23 cellular contexts compared by ENCODE assay signal in the genomic region with DNA sequence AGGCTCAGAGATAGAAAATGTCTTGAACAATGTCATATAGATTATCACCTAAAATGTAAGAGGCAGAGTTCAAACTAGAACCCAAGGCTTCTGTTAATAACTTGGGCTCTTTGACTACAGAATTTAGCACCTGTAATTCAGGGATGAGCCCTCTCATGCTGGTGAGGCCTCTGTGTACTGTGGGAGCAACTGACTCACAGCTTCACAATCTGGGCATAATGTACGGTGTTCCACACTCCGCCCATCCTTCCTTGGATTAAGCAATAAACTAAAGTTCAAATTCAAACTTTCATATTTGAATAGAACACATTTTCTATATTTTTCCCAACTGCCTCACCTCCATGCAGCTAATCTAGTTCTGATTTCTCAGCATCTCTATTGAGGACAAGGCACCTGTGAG.
A peak's percentile ranks its signal among the peaks of the same experiment; 100 is the strongest.
DNase-seq lines count a peak whose midpoint lies in the region; TF ChIP-seq lines count a peak whose summit lies in the region.
"Had no signal": no experiment of that assay in that cellular context is flagged by ENCODE, and none has a peak within 500 bp of the region (broad histone marks: within the 10 kb centered on the region; RNA-seq: fewer than 3 reads in every experiment).

No MANE protein-coding gene starts in this region.

- no peak for TF ChIP-seq CTCF in astrocyte of the spinal cord (IDR thresholded peaks at IDR 0.05; ENCODE audit: low read depth, low read length)
- TF ChIP-seq CTCF in fibroblast of the aortic adventitia (IDR thresholded peaks at IDR 0.05; ENCODE audit: insufficient read depth, low read length): no peak
- no peak for TF ChIP-seq CTCF in osteocyte (IDR thresholded peaks at IDR 0.05)

- DNase-seq in HPDE6-E6E7 (ENCODE audit: extremely low spot score): peak; percentile 38
- DNase-seq in astrocyte of the spinal cord (ENCODE audit: low read depth, low spot score): peak; percentile 4
- DNase-seq in fibroblast of the aortic adventitia (ENCODE audit: low read depth): peak; percentile 21
- DNase-seq in NCI-H774 (lab: John Stamatoyannopoulos, UW): no peak
- no peak for DNase-seq in osteocyte (ENCODE audit: extremely low spot score, unreplicated experiment)
- DNase-seq in cerebellum (ENCODE audit: low spot score): no peak
- DNase-seq in GF-D8 (lab: John Stamatoyannopoulos, UW): no peak
- DNase-seq: activated CD8-positive, alpha-beta memory T cell treated with anti-CD3 and anti-CD28 coated beads, Interleukin-2, amount 50 U/mL, for 4 hours; activated naive CD8-positive, alpha-beta T cell treated with anti-CD3 and anti-CD28 coated beads, Interleukin-2, amount 50 U/mL, for 24 hours; dorsolateral prefrontal cortex; erythroblast; NCI-H1930; NCI-H2227 treated with DMSO at 0.1 percent for 48 hours; NCI-H82; small intestine; stimulated activated naive CD8-positive, alpha-beta T cell treated with anti-CD3 and anti-CD28 coated beads, Interleukin-15, Interleukin-2, amounts not matched to agents 100 U/mL and 50 U/mL, for 24 hours; T-helper 2 cell; WERI-Rb-1 had no signal

- no peak overlapping the region for H3K4me3 Mint-ChIP-seq in osteocyte (ENCODE audit: unreplicated experiment)
- H3K4me3 Mint-ChIP-seq: activated naive CD8-positive, alpha-beta T cell treated with anti-CD3 and anti-CD28 coated beads, Interleukin-2, amount 50 U/mL, for 24 hours; neural crest cell had no signal

- in situ Hi-C loops in astrocyte of the spinal cord (cut with HindIII; ENCODE audit: low sequenced_read_pairs): no loop called here

- H3K4me3 ChIP-seq in astrocyte of the spinal cord (ENCODE audit: low read depth, low read length): no peak overlapping the region
- H3K4me3 ChIP-seq in fibroblast of the aortic adventitia (ENCODE audit: low read depth, low read length): no peak overlapping the region
- H3K4me3 ChIP-seq: BLaER1, cardiac muscle cell, dorsolateral prefrontal cortex, prostate gland, tibial nerve had no signal

- no peaks in the 10 kb centered on the region for H3K27me3 Mint-ChIP-seq in osteocyte (ENCODE audit: unreplicated experiment)
- H3K27me3 Mint-ChIP-seq: activated naive CD8-positive, alpha-beta T cell treated with anti-CD3 and anti-CD28 coated beads, Interleukin-2, amount 50 U/mL, for 24 hours had no signal

- H3K9me3 Mint-ChIP-seq in osteocyte (ENCODE audit: unreplicated experiment): no peaks in the 10 kb centered on the region
- H3K9me3 Mint-ChIP-seq: neural crest cell had no signal

- no peak overlapping the region for H3K27ac Mint-ChIP-seq in osteocyte (ENCODE audit: unreplicated experiment)
- H3K27ac Mint-ChIP-seq: activated naive CD8-positive, alpha-beta T cell treated with anti-CD3 and anti-CD28 coated beads, Interleukin-2, amount 50 U/mL, for 24 hours had no signal

- no peaks in the 10 kb centered on the region for H3K4me1 Mint-ChIP-seq in osteocyte (ENCODE audit: unreplicated experiment)
- H3K4me1 Mint-ChIP-seq: activated naive CD8-positive, alpha-beta T cell treated with anti-CD3 and anti-CD28 coated beads, Interleukin-2, amount 50 U/mL, for 24 hours had no signal

- no peaks in the 10 kb centered on the region for H3K36me3 Mint-ChIP-seq in osteocyte (ENCODE audit: unreplicated experiment)

Comparison
In these comparisons a context has a peak if more than half of its experiments do, and no peak if none do; other contexts are left out.
1. DNase-seq: peak in HPDE6-E6E7 (single experiment), astrocyte of the spinal cord (single experiment) and fibroblast of the aortic adventitia (single experiment); none in NCI-H774 (single experiment), osteocyte (single experiment), cerebellum (single experiment) and GF-D8 (single experiment).